In the genomic region with DNA sequence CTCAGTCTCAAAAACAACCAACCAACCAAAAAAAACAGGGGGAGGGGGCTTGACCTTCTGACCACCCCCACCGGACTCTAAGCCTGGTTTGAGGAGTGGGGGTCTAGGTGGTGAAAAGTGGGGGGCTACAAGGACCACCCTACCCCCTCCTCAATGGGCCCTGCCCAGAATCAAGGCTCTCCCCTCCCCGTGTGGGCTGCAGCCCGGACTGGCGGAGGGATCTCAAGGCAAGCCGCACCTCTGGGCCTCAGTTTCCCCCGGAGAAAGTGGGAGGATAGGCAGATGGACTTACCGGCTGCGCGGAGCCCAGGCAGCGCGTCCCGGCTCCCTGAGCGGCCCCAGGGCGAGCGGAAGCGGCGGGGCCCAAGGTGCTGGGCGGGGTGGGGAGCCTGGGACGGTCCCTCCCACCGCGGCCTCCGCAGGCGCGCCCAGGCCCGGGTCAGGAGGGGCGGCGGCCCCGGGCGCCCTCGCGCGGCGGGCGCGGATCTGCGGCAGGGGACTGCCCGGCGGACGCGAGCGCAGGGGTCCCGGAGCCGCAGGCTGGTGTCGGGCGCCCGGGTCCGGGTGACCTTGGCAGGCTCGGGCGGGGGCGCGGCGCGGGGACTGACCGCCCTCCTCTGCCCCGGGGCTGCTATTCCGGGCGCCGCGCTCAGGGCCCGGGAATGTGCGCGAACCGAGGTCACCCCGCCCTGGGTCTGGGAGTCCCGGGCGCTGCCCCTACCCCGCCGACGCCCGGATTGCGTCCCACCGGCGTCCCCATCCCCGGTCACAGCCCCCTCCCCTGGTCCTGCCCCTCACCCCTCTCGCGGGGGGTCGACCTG, we compare ENCODE assay signal across 8 cellular contexts. TPM values are rescaled to one million over a fixed set of nuclear protein-coding genes. Genes with fewer than 3 reads are reported as not detected.
DNase-seq lines count a peak whose midpoint lies in the region; ATAC-seq, FAIRE-seq and TF ChIP-seq lines count a peak whose summit lies in the region.

A gene with protein sequence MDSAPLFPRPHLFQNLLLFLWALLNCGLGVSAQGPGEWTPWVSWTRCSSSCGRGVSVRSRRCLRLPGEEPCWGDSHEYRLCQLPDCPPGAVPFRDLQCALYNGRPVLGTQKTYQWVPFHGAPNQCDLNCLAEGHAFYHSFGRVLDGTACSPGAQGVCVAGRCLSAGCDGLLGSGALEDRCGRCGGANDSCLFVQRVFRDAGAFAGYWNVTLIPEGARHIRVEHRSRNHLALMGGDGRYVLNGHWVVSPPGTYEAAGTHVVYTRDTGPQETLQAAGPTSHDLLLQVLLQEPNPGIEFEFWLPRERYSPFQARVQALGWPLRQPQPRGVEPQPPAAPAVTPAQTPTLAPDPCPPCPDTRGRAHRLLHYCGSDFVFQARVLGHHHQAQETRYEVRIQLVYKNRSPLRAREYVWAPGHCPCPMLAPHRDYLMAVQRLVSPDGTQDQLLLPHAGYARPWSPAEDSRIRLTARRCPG (minus strand): TSS at position 349 of the 821 bp plus-strand sequence. CDS start 2,076 bp downstream, outside the sequence.

- peak within 1 kb of the TSS in 3 of 6 donors; percentile 41 to 85 (median 54) for H3K27ac Mint-ChIP-seq in naive B cell

- H3K36me3 Mint-ChIP-seq in naive B cell, result peaks cover 0 to 11% of the 10 kb centered on the region in 2 donors

- H2AFZ ChIP-seq in Karpas-422 (ENCODE audit: low read length), result no peak within 1 kb of the TSS
- no peak within 1 kb of the TSS for H2AFZ ChIP-seq in H1 (ENCODE audit: low read length)

- TF ChIP-seq EP300 in H1 (IDR thresholded peaks at IDR 0.05; ENCODE audit: borderline replicate concordance in 1 of 2, low read depth in 2 of 2, low read length in 2 of 2), result no peak

- H3K36me3 ChIP-seq in BJ (ENCODE audit: control insufficient read depth, insufficient read depth, low read length) (peaks cover 2% of the 10 kb centered on the region; the same call in 1 of the 2 replicates), Karpas-422 (ENCODE audit: insufficient read depth, low read length) (no peaks in the 10 kb centered on the region), H1 (ENCODE audit: control insufficient read depth in 2 of 4, insufficient read depth in 4 of 4, low read length in 3 of 4) (no peaks in the 10 kb centered on the region), subcutaneous abdominal adipose tissue (ENCODE audit: control insufficient read depth in 5 of 5, insufficient read depth in 5 of 5, low read length in 5 of 5) (no peaks in the 10 kb centered on the region)

- H2BK12ac ChIP-seq in H1 (ENCODE audit: low read depth, low read length), result no peak within 1 kb of the TSS

- H2BK5ac ChIP-seq in H1 (ENCODE audit: low read depth, low read length), result no peak within 1 kb of the TSS

- H3K56ac ChIP-seq in H1 (replicated peaks; ENCODE audit: insufficient read length, low read depth, low read length), result no peak within 1 kb of the TSS

- H4K20me1 ChIP-seq in Karpas-422 (ENCODE audit: insufficient read depth, low read depth, low read length) (no peaks in the 10 kb centered on the region), H1 (replicated peaks in 1 of 2; ENCODE audit: control insufficient read depth in 1 of 2, insufficient read depth in 2 of 2, low read length in 2 of 2) (peaks cover 0 to 6% of the 10 kb centered on the region in 2 experiments)

- H3K4me1 ChIP-seq in Karpas-422 (ENCODE audit: low read length) (0 out of 2 replicates have a peak, but pooled peaks cover 2% of the 10 kb centered on the region), H1 (replicated peaks in 1 of 4; ENCODE audit: control insufficient read depth in 3 of 4, insufficient read depth in 4 of 4, low read length in 3 of 4) (peaks cover 0 to 3% (median 0%) of the 10 kb centered on the region in 4 experiments; a peak in 3 of 7 replicates), subcutaneous abdominal adipose tissue (ENCODE audit: control insufficient read depth in 5 of 5, insufficient read depth in 5 of 5, low read length in 5 of 5) (peaks cover 0 to 13% (median 6%) of the 10 kb centered on the region in 5 donors)

- peak within 1 kb of the TSS; percentile 60 for H3K9ac ChIP-seq in Karpas-422 (ENCODE audit: low read length)
- no peak within 1 kb of the TSS for H3K9ac ChIP-seq in H1 (replicated peaks in 1 of 4; ENCODE audit: extremely low read depth in 1 of 4, low read depth in 3 of 4, low read length in 3 of 4)
- no peak within 1 kb of the TSS for H3K9ac ChIP-seq in subcutaneous abdominal adipose tissue (ENCODE audit: low read length in 5 of 5)

- peak within 1 kb of the TSS; percentile 71 for H3K4me3 ChIP-seq in BJ (ENCODE audit: low read depth, low read length)
- H3K4me3 ChIP-seq in Karpas-422 (ENCODE audit: low read length), result peak within 1 kb of the TSS; percentile 61; the same call in 1 of the 2 replicates
- H3K4me3 ChIP-seq in H1 (ENCODE audit: extremely low read depth in 1 of 4, insufficient read depth in 2 of 4, low read depth in 3 of 4, low read length in 4 of 4), result peak within 1 kb of the TSS in 3 of 4 experiments; percentile 7 to 55 (median 8); a peak in 5 of 8 replicates
- H3K4me3 ChIP-seq in subcutaneous abdominal adipose tissue (ENCODE audit: low read depth in 1 of 5, low read length in 5 of 5), result peak within 1 kb of the TSS in 4 of 5 donors; percentile 13 to 49 (median 38)

- H3K4me2 ChIP-seq in Karpas-422 (ENCODE audit: low read depth, low read length, poor library complexity, severe bottlenecking) (peak within 1 kb of the TSS; percentile 65), H1 (ENCODE audit: insufficient read depth in 1 of 2, low read depth in 2 of 2, low read length in 2 of 2) (peak within 1 kb of the TSS; percentile 38 to 60; a peak in 3 of 4 replicates)

- 40% methylated on average over 9 of the region's 77 CpGs; no CpG with 5 or more reads in 1 of the 2 experiments for WGBS in H1 (ENCODE audit: extremely low coverage in 1 of 2, insufficient coverage in 1 of 2, insufficient read length in 1 of 2, insufficient replicate concordance in 2 of 2, low coverage in 1 of 2, low lambda C conversion rate in 2 of 2, missing lambda C conversion rate in 1 of 2), 2 experiments

- H2BK20ac ChIP-seq in H1 (ENCODE audit: low read length), result no peak within 1 kb of the TSS

- H4K91ac ChIP-seq in H1 (replicated peaks; ENCODE audit: insufficient read length, low read length), result no peak within 1 kb of the TSS

- no peak within 1 kb of the TSS for H2BK120ac ChIP-seq in H1 (replicated peaks; ENCODE audit: low read depth, low read length)

- H3K27me3 ChIP-seq in BJ (ENCODE audit: control insufficient read depth, insufficient read depth, low read length) (no peaks in the 10 kb centered on the region), Karpas-422 (ENCODE audit: low read length) (no peaks in the 10 kb centered on the region), H1 (replicated peaks in 1 of 4; ENCODE audit: control insufficient read depth in 3 of 4, extremely low read depth in 1 of 4, insufficient read depth in 3 of 4, low read length in 3 of 4) (peaks cover 0 to 10% (median 5%) of the 10 kb centered on the region in 4 experiments; a peak in 5 of 7 replicates), subcutaneous abdominal adipose tissue (ENCODE audit: control insufficient read depth in 5 of 5, insufficient read depth in 4 of 5, low read length in 5 of 5) (peaks cover 14 to 45% (median 38%) of the 10 kb centered on the region in 5 donors)

- TF ChIP-seq RAD21 in H1 (IDR thresholded peaks at IDR 0.05 in 1 of 2, conservative IDR thresholded peaks at IDR 0.05 in 1 of 2; ENCODE audit: low read depth in 2 of 2, low read length in 2 of 2), result peak in 1 of 2 experiments; percentile 29; a peak in 2 of 4 replicates

- H3K4me1 Mint-ChIP-seq in naive B cell, result peaks cover 2 to 11% (median 10%) of the 10 kb centered on the region in 3 donors

- CTCF ChIA-PET in BJ (lab: Yijun Ruan, JAX) (interaction anchor here (0.7 to 1.0 kb wide), 2 partner anchors 9 to 10 kb away, joined by 3 read pairs; no protein-coding TSS in a partner anchor), H1 (lab: Charles Lee; ENCODE audit: partially characterized antibody) (interaction anchor here (1.5 kb wide), 1 partner anchor 37 kb away, joined by 3 read pairs; no protein-coding TSS in a partner anchor)

- H4K8ac ChIP-seq in H1 (ENCODE audit: extremely low read depth, insufficient read depth, low read length), result peak within 1 kb of the TSS; percentile 51

- H3K9me3 ChIP-seq in Karpas-422 (ENCODE audit: low read length) (no peaks in the 10 kb centered on the region), H1 (ENCODE audit: insufficient read depth in 2 of 2, low read depth in 1 of 2, low read length in 1 of 2) (no peaks in the 10 kb centered on the region), subcutaneous abdominal adipose tissue (ENCODE audit: control insufficient read depth in 5 of 5, low read length in 5 of 5) (peaks cover 0 to 9% (median 5%) of the 10 kb centered on the region in 5 donors)

- H3K79me2 ChIP-seq in Karpas-422 (ENCODE audit: low read length) (no peaks in the 10 kb centered on the region), H1 (ENCODE audit: control insufficient read depth in 1 of 2, insufficient read depth in 2 of 2, low read length in 2 of 2) (no peaks in the 10 kb centered on the region)

- no peak within 1 kb of the TSS for H3K4ac ChIP-seq in H1 (replicated peaks; ENCODE audit: insufficient read length, low read depth, low read length)

- peak within 1 kb of the TSS in 5 of 8 donors; percentile 52 to 71 (median 60) for H3K4me3 Mint-ChIP-seq in naive B cell

- no peak within 1 kb of the TSS for H3K18ac ChIP-seq in H1 (ENCODE audit: extremely low read depth, low read length)

- POLR2A ChIA-PET in BJ (lab: Charles Lee) (no interaction called here), H1 (lab: Charles Lee; ENCODE audit: partially characterized antibody) (interaction anchor here (1.3 kb wide), 2 partner anchors 41 to 74 kb away, joined by 3 read pairs; no protein-coding TSS in a partner anchor)

- peaks cover 24 to 79% (median 48%) of the 10 kb centered on the region in 3 donors for H3K27me3 Mint-ChIP-seq in naive B cell

- H3K9me2 ChIP-seq in Karpas-422 (replicated peaks; ENCODE audit: insufficient read depth, low read length), result no peaks in the 10 kb centered on the region

- H2AK5ac ChIP-seq in H1 (ENCODE audit: low read depth, low read length), result no peak within 1 kb of the TSS

- TF ChIP-seq CTCF in BJ (IDR thresholded peaks at IDR 0.05; ENCODE audit: insufficient read depth, low read depth, low read length) (no peak), H1 (IDR thresholded peaks at IDR 0.05; ENCODE audit: control extremely low read depth in 1 of 3, insufficient read depth in 1 of 3, low read depth in 1 of 3, low read length in 3 of 3) (peak; percentile 26 to 35 (median 32); a peak in 3 of 4 replicates)

- no peak within 1 kb of the TSS for H3K14ac ChIP-seq in H1 (ENCODE audit: insufficient read length)

- H2BK15ac ChIP-seq in H1 (ENCODE audit: low read length), result no peak within 1 kb of the TSS

- FAIRE-seq in H1 (lab: Jason Lieb, UNC), result no peak

- no peak within 1 kb of the TSS for H3K23ac ChIP-seq in H1 (ENCODE audit: insufficient read length)

- no peaks in the 10 kb centered on the region for H3K79me1 ChIP-seq in H1 (ENCODE audit: low read depth, low read length)

- H3K27ac ChIP-seq in Karpas-422 (ENCODE audit: low read length) (no peak within 1 kb of the TSS), H1 (ENCODE audit: low read depth, low read length) (no peak within 1 kb of the TSS), subcutaneous abdominal adipose tissue (ENCODE audit: low read depth, low read length) (no peak within 1 kb of the TSS)

- ATAC-seq in naive B cell (ENCODE audit: low read depth in 2 of 2) (peak; percentile 44 to 50), GM19395 (IDR thresholded peaks at IDR 0.05; ENCODE audit: unreplicated experiment) (no peak)

- no peak for DNase-seq in BJ (ENCODE audit: low read depth)
- peak; percentile 83 for DNase-seq in Karpas-422
- peak; percentile 54 for DNase-seq in activated CD4-positive, alpha-beta T cell treated with anti-CD3 and anti-CD28 coated beads, Interleukin-2, amount 50 U/mL, for 1 hour
- no peak for DNase-seq in H1 (ENCODE audit: low read depth in 1 of 2, low spot score in 2 of 2)
- peak; percentile 19 for DNase-seq in naive B cell
- DNase-seq in NK-92 (lab: John Stamatoyannopoulos, UW; ENCODE audit: unreplicated experiment), result no peak

- H3K23me2 ChIP-seq in H1 (ENCODE audit: low read depth, low read length), result peaks cover 4% of the 10 kb centered on the region; the same call in 1 of the 2 replicates

- H4K5ac ChIP-seq in H1 (ENCODE audit: insufficient read length, low read depth, low read length), result no peak within 1 kb of the TSS

- TF ChIP-seq POLR2A in H1 (IDR thresholded peaks at IDR 0.05; ENCODE audit: control extremely low read depth in 1 of 2, low read depth in 2 of 2, low read length in 2 of 2), result no peak

- H3K9me3 Mint-ChIP-seq in naive B cell, result peaks cover 0 to 10% (median 4%) of the 10 kb centered on the region in 7 donors

RNA-seq across cellular contexts. Expression of the gene that starts here (rescaled TPM):
- 15.0 and 21.5 TPM in 2 replicates for polyA plus RNA-seq in BJ (2011; rRNA removed)
- 8.0 and 9.9 TPM in 2 replicates for polyA minus RNA-seq in BJ (2011; rRNA and poly(A)+ RNA removed)
- 0.94 and 2.6 TPM in 2 replicates for total RNA-seq in Karpas-422 (2014; rRNA removed; shearing (Covaris generic); ENCODE audit: low replicate concordance)
- total RNA-seq in H1 (2021; fragmentation: NEBNext Ultra II Directional; extraction: Animal tissue kit (Norgen Biotek cat#: 25700)), result 0.99 and 1.4 TPM in 2 replicates
- 0.82 and 2.6 TPM in 2 replicates for polyA plus RNA-seq in H1 (2011; rRNA removed)
- 1.0 TPM for polyA plus RNA-seq in H1 (2011; cell fraction: cytosol; rRNA removed)
- 2.7 TPM for polyA plus RNA-seq in H1 (2011; cell fraction: nucleus; rRNA removed)
- 0.42 to 0.86 TPM (median 0.67 TPM) in 4 replicates for polyA plus RNA-seq in H1 (2012, experiment 1 of 2)
- 0.30 TPM for polyA plus RNA-seq in H1 (2012, experiment 2 of 2)
- 0.26 TPM for polyA plus RNA-seq in H1 (2013, experiment 1 of 2)
- 0.42 TPM for polyA plus RNA-seq in H1 (2013, experiment 2 of 2)
- 0.09 and 0.49 TPM in 2 replicates for polyA minus RNA-seq in H1 (2011; rRNA and poly(A)+ RNA removed)
- not detected for polyA minus RNA-seq in H1 (2011; cell fraction: cytosol; rRNA and poly(A)+ RNA removed)
- polyA minus RNA-seq in H1 (2011; cell fraction: nucleus; rRNA and poly(A)+ RNA removed), result 0.40 TPM
- polyA plus RNA-seq in naive B cell (ENCODE audit: low read depth in 6 of 6), result not detected

Comparison
In these comparisons a context has a peak if more than half of its experiments do, and no peak if none do; other contexts are left out.
1. Peak in DNase-seq and ATAC-seq in naive B cell; RNA of the gene not detected or under 1 TPM.
2. DNase-seq: peak in Karpas-422 (single experiment) and activated CD4-positive, alpha-beta T cell treated with anti-CD3 and anti-CD28 coated beads, Interleukin-2, amount 50 U/mL, for 1 hour (single experiment); none in BJ (single experiment), H1 (0 of 2) and NK-92 (single experiment).
3. H3K4me3 ChIP-seq: peak in every context shown above with its lines; median percentile 71 in BJ; 61 in Karpas-422; 38 in subcutaneous abdominal adipose tissue; 8 in H1.